ENCODE assay signal across 8 cellular contexts in the genomic region with DNA sequence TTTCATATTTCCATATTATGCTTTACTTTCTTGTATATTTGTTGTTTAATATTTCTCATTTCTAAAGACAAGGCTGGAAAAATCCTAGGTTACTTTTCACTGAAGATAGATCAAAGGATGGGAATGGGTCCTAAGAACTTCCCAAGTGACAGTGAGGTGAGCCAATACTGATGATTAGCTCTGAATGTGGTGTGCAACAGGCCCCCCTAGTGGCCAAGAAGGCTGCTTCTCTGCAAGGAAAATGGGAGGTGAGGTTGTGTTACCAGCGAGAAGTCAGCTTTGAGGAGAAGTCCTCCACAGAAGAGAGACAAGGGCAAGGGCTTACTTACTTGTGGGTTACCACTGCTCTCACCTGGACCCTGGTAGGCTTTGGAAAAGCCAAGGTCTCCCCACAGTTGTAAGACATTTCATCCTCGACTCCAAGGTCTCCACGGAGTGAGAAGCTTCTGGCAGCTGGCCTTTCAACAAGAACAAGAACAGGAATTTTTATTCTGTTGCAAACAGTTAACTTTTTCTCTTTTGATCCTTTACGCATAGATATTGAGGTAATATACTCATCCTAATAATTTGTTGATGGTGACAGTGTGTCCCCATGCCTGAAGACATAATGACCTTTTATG.
DNase-seq lines count a peak whose midpoint lies in the region; ATAC-seq, FAIRE-seq and TF ChIP-seq lines count a peak whose summit lies in the region.

No MANE protein-coding gene starts in this region.

- H3K9me2 ChIP-seq in OCI-LY1 (ENCODE audit: low read depth, low read length), result no peaks in the 10 kb centered on the region

- H3K9me3 ChIP-seq in OCI-LY1 (ENCODE audit: low read length) (no peaks in the 10 kb centered on the region), HepG2 (ENCODE audit: low read length) (no peaks in the 10 kb centered on the region), tibial nerve (no peaks in the 10 kb centered on the region)
- H3K9me3 ChIP-seq in naive thymus-derived CD4-positive, alpha-beta T cell (ENCODE audit: control insufficient read depth in 2 of 3, low read length in 3 of 3), result no peaks in the 10 kb centered on the region

- in situ Hi-C loops in HepG2 (cut with HindIII; ENCODE audit: extremely low pct_ligation_motif_present, low pct_unique_long_range_greater_than_20kb), result loop anchor here (5.0 kb wide), 1 partner anchor 141 kb away; no protein-coding TSS in a partner anchor

- TF ChIP-seq CTCF in CD14-positive monocyte (IDR thresholded peaks at IDR 0.05) (peak; percentile 84), OCI-LY1 (IDR thresholded peaks at IDR 0.05; ENCODE audit: low read length) (peak; percentile 81), choroid plexus epithelial cell (conservative IDR thresholded peaks at IDR 0.05; ENCODE audit: low read depth, low read length) (peak; percentile 94), HepG2 (CRISPR knock-in tag; IDR thresholded peaks at IDR 0.05) (peak; percentile 66), tibial nerve (IDR thresholded peaks at IDR 0.05) (peak; percentile 60 to 81 (median 65))

- no peak overlapping the region for H3K4me2 ChIP-seq in OCI-LY1 (ENCODE audit: low read length)
- peak overlapping the region; percentile 18; the same call in 1 of the 2 replicates for H3K4me2 ChIP-seq in HepG2 (ENCODE audit: low read depth, low read length)

- BruUV-seq in HepG2 (replicated peaks; lab: Mats Ljungman, UMichigan), result no TSS peak

- H3K4me3 ChIP-seq in OCI-LY1 (ENCODE audit: low read depth, low read length, poor library complexity, severe bottlenecking) (no peak overlapping the region), choroid plexus epithelial cell (ENCODE audit: low read depth, low read length) (no peak overlapping the region), HepG2 (replicated peaks in 1 of 3; ENCODE audit: insufficient read depth in 1 of 3, low read depth in 2 of 3, low read length in 3 of 3) (no peak overlapping the region), tibial nerve (no peak overlapping the region)
- H3K4me3 ChIP-seq in naive thymus-derived CD4-positive, alpha-beta T cell (ENCODE audit: low read length), result no peak overlapping the region

- TF ChIP-seq POLR2A in HepG2 (IDR thresholded peaks at IDR 0.05; ENCODE audit: insufficient read depth in 1 of 2, low read depth in 2 of 2, low read length in 2 of 2), result no peak
- no peak for TF ChIP-seq POLR2A in tibial nerve (IDR thresholded peaks at IDR 0.05)

- DNase-seq in CD14-positive monocyte (ENCODE audit: low spot score) (no peak), choroid plexus epithelial cell (ENCODE audit: low read depth) (peak; percentile 86), HepG2 (ENCODE audit: low spot score) (peak; percentile 23), tibial nerve (ENCODE audit: low spot score in 2 of 2) (peak; percentile 38 to 66)
- no peak for DNase-seq in naive thymus-derived CD4-positive, alpha-beta T cell

- CTCF ChIA-PET in HepG2 (lab: Yijun Ruan, JAX; ENCODE audit: low intra/inter-chr PET ratio, low total read pairs), result interaction anchor here (2.4 kb wide), 1 partner anchor 141 kb away, joined by 10 read pairs; no protein-coding TSS in a partner anchor
- CTCF ChIA-PET in naive thymus-derived CD4-positive, alpha-beta T cell (lab: Charles Lee), result no interaction called here

- 37% methylated on average over 4 of the region's 4 CpGs for WGBS in HepG2 (ENCODE audit: low lambda C conversion rate)
- 54 to 77% methylated on average over 4 of the region's 4 CpGs for WGBS in tibial nerve, 2 donors

- no peaks in the 10 kb centered on the region for H3K4me1 ChIP-seq in OCI-LY1 (ENCODE audit: insufficient read depth, low read length, severe bottlenecking)
- H3K4me1 ChIP-seq in HepG2 (ENCODE audit: insufficient read depth, low read length), result peaks cover 38% of the 10 kb centered on the region
- peaks cover 0 to 23% (median 4%) of the 10 kb centered on the region in 4 donors for H3K4me1 ChIP-seq in tibial nerve
- H3K4me1 ChIP-seq in naive thymus-derived CD4-positive, alpha-beta T cell (ENCODE audit: control insufficient read depth in 2 of 2, insufficient read depth in 2 of 2, low read length in 2 of 2), result no peaks in the 10 kb centered on the region

- H3K36me3 ChIP-seq in OCI-LY1 (ENCODE audit: insufficient read depth, low read length), result no peaks in the 10 kb centered on the region
- no peaks in the 10 kb centered on the region for H3K36me3 ChIP-seq in HepG2 (replicated peaks in 1 of 2; ENCODE audit: control insufficient read depth in 1 of 2, insufficient read depth in 2 of 2, low read length in 2 of 2)
- peaks cover 0 to 34% (median 0%) of the 10 kb centered on the region in 3 donors for H3K36me3 ChIP-seq in tibial nerve
- H3K36me3 ChIP-seq in naive thymus-derived CD4-positive, alpha-beta T cell (ENCODE audit: control insufficient read depth in 2 of 3, insufficient read depth in 3 of 3, low read length in 3 of 3), result no peaks in the 10 kb centered on the region

- no peaks in the 10 kb centered on the region for H3K9me3 Mint-ChIP-seq in CD14-positive monocyte
- H3K9me3 Mint-ChIP-seq in naive thymus-derived CD4-positive, alpha-beta T cell, result peaks cover 0 to 3% (median 0%) of the 10 kb centered on the region in 11 donors

- no peaks in the 10 kb centered on the region for H3K36me3 Mint-ChIP-seq in CD14-positive monocyte
- H3K36me3 Mint-ChIP-seq in naive thymus-derived CD4-positive, alpha-beta T cell, result no peaks in the 10 kb centered on the region

- H4K20me1 ChIP-seq in OCI-LY1 (ENCODE audit: insufficient read depth, low read length) (no peaks in the 10 kb centered on the region), HepG2 (ENCODE audit: insufficient read depth, low read length) (no peaks in the 10 kb centered on the region)

- no peaks in the 10 kb centered on the region for H3F3A ChIP-seq in OCI-LY1 (ENCODE audit: insufficient read depth, low read length)

- POLR2A ChIA-PET in HepG2 (lab: Yijun Ruan, JAX), result no interaction called here
- POLR2A ChIA-PET in naive thymus-derived CD4-positive, alpha-beta T cell (lab: Charles Lee), result no interaction called here

- no peak overlapping the region for H3K27ac Mint-ChIP-seq in CD14-positive monocyte
- H3K27ac Mint-ChIP-seq in naive thymus-derived CD4-positive, alpha-beta T cell, result no peak overlapping the region

- TF ChIP-seq EP300 in HepG2 (IDR thresholded peaks at IDR 0.05; ENCODE audit: low read depth in 2 of 2, low read length in 2 of 2), result no peak
- no peak for TF ChIP-seq EP300 in HepG2 (CRISPR knock-in tag; IDR thresholded peaks at IDR 0.05; ENCODE audit: borderline replicate concordance)
- TF ChIP-seq EP300 in tibial nerve (IDR thresholded peaks at IDR 0.05), result peak in 1 of 2 donors; percentile 16

- H3K4me3 Mint-ChIP-seq in CD14-positive monocyte, result no peak overlapping the region
- H3K4me3 Mint-ChIP-seq in naive thymus-derived CD4-positive, alpha-beta T cell, result no peak overlapping the region

- peak; percentile 55 for ATAC-seq in GM18517 (IDR thresholded peaks at IDR 0.05; ENCODE audit: unreplicated experiment)
- peak; percentile 69 for ATAC-seq in HG03469 (IDR thresholded peaks at IDR 0.05; ENCODE audit: unreplicated experiment)
- peak; percentile 59 for ATAC-seq in HepG2
- ATAC-seq in naive thymus-derived CD4-positive, alpha-beta T cell, result no peak

- no peak overlapping the region for H3K27ac ChIP-seq in OCI-LY1 (ENCODE audit: low read depth, low read length, poor library complexity, severe bottlenecking)
- H3K27ac ChIP-seq in HepG2 (ENCODE audit: extremely low read length, insufficient read depth, low read length), result no peak overlapping the region
- H3K27ac ChIP-seq in tibial nerve, result no peak overlapping the region
- no peak overlapping the region for H3K27ac ChIP-seq in naive thymus-derived CD4-positive, alpha-beta T cell (ENCODE audit: low read depth, low read length)

- H3K9ac ChIP-seq in OCI-LY1 (ENCODE audit: low read length), result no peak overlapping the region
- H3K9ac ChIP-seq in HepG2 (ENCODE audit: insufficient read depth, low read depth, low read length), result no peak overlapping the region

- peaks cover 2% of the 10 kb centered on the region for H3K4me1 Mint-ChIP-seq in CD14-positive monocyte
- H3K4me1 Mint-ChIP-seq in naive thymus-derived CD4-positive, alpha-beta T cell, result peaks cover 4 to 8% (median 7%) of the 10 kb centered on the region in 7 donors

- H3K79me2 ChIP-seq in OCI-LY1 (ENCODE audit: insufficient read depth, low read length), result no peaks in the 10 kb centered on the region
- H3K79me2 ChIP-seq in HepG2 (ENCODE audit: insufficient read depth, low read length), result no peaks in the 10 kb centered on the region

- H3K27me3 Mint-ChIP-seq in CD14-positive monocyte (ENCODE audit: low read depth in 3 of 3), result peaks cover 0 to 3% (median 2%) of the 10 kb centered on the region in 3 donors
- H3K27me3 Mint-ChIP-seq in naive thymus-derived CD4-positive, alpha-beta T cell, result peaks cover 20 to 37% (median 24%) of the 10 kb centered on the region in 5 donors

- H2AFZ ChIP-seq in OCI-LY1 (ENCODE audit: low read length), result no peak overlapping the region
- no peak overlapping the region for H2AFZ ChIP-seq in HepG2 (ENCODE audit: low read length)

- intact Hi-C loops in CD14-positive monocyte (cut with micrococcal nuclease), result loop anchor here (2.0 to 5.0 kb wide), 2 partner anchors 143 to 691 kb away; no protein-coding TSS in a partner anchor
- intact Hi-C loops in HepG2 (cut with micrococcal nuclease; ENCODE audit: unreplicated experiment), result loop anchor here (1.0 to 5.0 kb wide), 2 partner anchors 114 to 141 kb away; no protein-coding TSS in a partner anchor
- intact Hi-C loops in naive thymus-derived CD4-positive, alpha-beta T cell (cut with micrococcal nuclease), result loop anchor here in 1 of 2 donors (5.0 kb wide), 2 partner anchors 489 to 691 kb away; no protein-coding TSS in a partner anchor

- FAIRE-seq in HepG2 (lab: Jason Lieb, UNC), result no peak

- H3K27me3 ChIP-seq in OCI-LY1 (ENCODE audit: insufficient read depth, low read length) (no peaks in the 10 kb centered on the region), HepG2 (ENCODE audit: control insufficient read depth in 1 of 2, insufficient read depth in 2 of 2, low read length in 2 of 2) (no peaks in the 10 kb centered on the region; a peak in 1 of 5 replicates), tibial nerve (no peaks in the 10 kb centered on the region)
- peaks cover 0 to 4% of the 10 kb centered on the region in 2 donors for H3K27me3 ChIP-seq in naive thymus-derived CD4-positive, alpha-beta T cell (ENCODE audit: control insufficient read depth in 2 of 2, insufficient read depth in 2 of 2, low read length in 2 of 2)

- no peak for TF ChIP-seq RAD21 in HepG2 (CRISPR knock-in tag; IDR thresholded peaks at IDR 0.05)

TF ChIP-seq in HepG2, 621 proteins besides CTCF, POLR2A, EP300 and RAD21 (continues in another document):
- TF ChIP-seq SMAD3 (CRISPR knock-in tag; IDR thresholded peaks at IDR 0.05) (no peak), XRCC5 (optimal IDR thresholded peaks at IDR 0.05; ENCODE audit: low read length) (peak; percentile 25), ZFP36L2 (CRISPR knock-in tag; IDR thresholded peaks at IDR 0.05) (no peak), GABPB1 (CRISPR knock-in tag; IDR thresholded peaks at IDR 0.05) (no peak), NFYB (CRISPR knock-in tag; IDR thresholded peaks at IDR 0.05) (no peak), STAG1 (CRISPR knock-in tag; IDR thresholded peaks at IDR 0.05) (peak; percentile 62), ETV5 (CRISPR knock-in tag; IDR thresholded peaks at IDR 0.05; ENCODE audit: borderline replicate concordance) (no peak), CEBPG (CRISPR knock-in tag; IDR thresholded peaks at IDR 0.05) (peak; percentile 30; the same call in 1 of the 2 replicates), SMC3 (IDR thresholded peaks at IDR 0.05; ENCODE audit: low read length) (peak; percentile 39; the same call in 1 of the 2 replicates)

Comparison
In these comparisons a context has a peak if more than half of its experiments do, and no peak if none do; other contexts are left out.
1. DNase-seq: peak in choroid plexus epithelial cell (single experiment), HepG2 (single experiment) and tibial nerve (2 of 2); none in CD14-positive monocyte (single experiment) and naive thymus-derived CD4-positive, alpha-beta T cell (0 of 9).
2. Peak in every context shown above with its lines, with median percentiles within 50 percentile points of each other: CTCF ChIP-seq.